Comparison of ENCODE assay signal across 8 cellular contexts in genomic region chr14:22557846-22558220, GRCh38. TPM values are rescaled to one million over a fixed set of nuclear protein-coding genes. Genes with fewer than 3 reads are reported as not detected.
DNase-seq lines count a peak whose midpoint lies in the region; ATAC-seq and TF ChIP-seq lines count a peak whose summit lies in the region.

No MANE protein-coding gene starts in this region.

- H3K4me3 ChIP-seq in tibial artery (no peak overlapping the region), prostate gland (no peak overlapping the region)

- intact Hi-C loops in tibial artery (cut with DNase I; ENCODE audit: low total_unique reads) = loop anchor here (2.0 to 10.0 kb wide), 3 partner anchors 94 to 297 kb away; no protein-coding TSS in a partner anchor
- intact Hi-C loops in prostate gland (cut with DNase I) = loop anchor here (5.0 kb wide), 2 partner anchors 166 to 294 kb away; no protein-coding TSS in a partner anchor

- no peak for TF ChIP-seq CTCF in tibial artery (IDR thresholded peaks at IDR 0.05)
- no peak for TF ChIP-seq CTCF in GM10248 (IDR thresholded peaks at IDR 0.05; ENCODE audit: control extremely low read depth, extremely low read depth, low read depth, missing control alignments)
- TF ChIP-seq CTCF in prostate gland (IDR thresholded peaks at IDR 0.05) = no peak

- TF ChIP-seq POLR2A in prostate gland (IDR thresholded peaks at IDR 0.05) = no peak

- H3K4me1 ChIP-seq in tibial artery (peaks cover 0 to 28% (median 13%) of the 10 kb centered on the region in 4 donors), prostate gland (replicated peaks) (no peaks in the 10 kb centered on the region)

- no peak for ATAC-seq in activated T-helper 17 cell treated with anti-CD3 and anti-CD28 coated beads, Interleukin-2, amount 50 U/mL, for 72 hours (replicated peaks)
- no peak for ATAC-seq in memory B cell (ENCODE audit: low read depth)

- CTCF ChIA-PET in activated naive CD4-positive, alpha-beta T cell treated with anti-CD3 and anti-CD28 coated beads, Interleukin-2, amount 10 ng/mL, durations not matched to agents 7 days and 5 days (lab: Charles Lee) = interaction anchor here (0.7 to 1.3 kb wide), 9 partner anchors 10 to 645 kb away, joined by 3 to 54 read pairs (median 6); no protein-coding TSS in a partner anchor
- CTCF ChIA-PET in GM10248 (lab: Yijun Ruan, JAX) = interaction anchor here (0.7 to 5.6 kb wide), 6 partner anchors 12 to 425 kb away, joined by 3 to 136 read pairs (median 3); no protein-coding TSS in a partner anchor

- H3K36me3 Mint-ChIP-seq in activated naive CD4-positive, alpha-beta T cell treated with anti-CD3 and anti-CD28 coated beads, Interleukin-2, amount 10 ng/mL, durations not matched to agents 7 days and 5 days = peaks cover 36% of the 10 kb centered on the region
- H3K36me3 Mint-ChIP-seq in activated T-helper 17 cell treated with anti-CD3 and anti-CD28 coated beads, Interleukin-2, amount 50 U/mL, for 72 hours (ENCODE audit: low read depth) = peaks cover 66% of the 10 kb centered on the region
- H3K36me3 Mint-ChIP-seq in memory B cell = no peaks in the 10 kb centered on the region

- no peak for DNase-seq in activated naive CD4-positive, alpha-beta T cell treated with anti-CD3 and anti-CD28 coated beads, Interleukin-2, amount 10 ng/mL, durations not matched to agents 7 days and 5 days
- no peak for DNase-seq in activated naive CD4-positive, alpha-beta T cell treated with Interleukin-2 at 50 U/mL for 16 hours
- DNase-seq in memory B cell (ENCODE audit: low spot score in 2 of 2) (no peak), tibial artery (no peak), NOMO-1 (lab: John Stamatoyannopoulos, UW; ENCODE audit: unreplicated experiment in 2 of 2) (no peak), GM10248 (ENCODE audit: extremely low spot score) (no peak), prostate gland (ENCODE audit: low spot score) (no peak)

- peaks cover 8% of the 10 kb centered on the region for H3K27me3 Mint-ChIP-seq in activated naive CD4-positive, alpha-beta T cell treated with anti-CD3 and anti-CD28 coated beads, Interleukin-2, amount 10 ng/mL, durations not matched to agents 7 days and 5 days
- no peaks in the 10 kb centered on the region for H3K27me3 Mint-ChIP-seq in activated T-helper 17 cell treated with anti-CD3 and anti-CD28 coated beads, Interleukin-2, amount 50 U/mL, for 72 hours
- no peaks in the 10 kb centered on the region for H3K27me3 Mint-ChIP-seq in memory B cell

- no peaks in the 10 kb centered on the region for H3K27me3 ChIP-seq in tibial artery
- H3K27me3 ChIP-seq in prostate gland (replicated peaks; ENCODE audit: insufficient read depth) = no peaks in the 10 kb centered on the region

- H3K9me3 ChIP-seq in tibial artery (no peaks in the 10 kb centered on the region), prostate gland (no peaks in the 10 kb centered on the region)

- no peaks in the 10 kb centered on the region for H3K9me3 Mint-ChIP-seq in activated naive CD4-positive, alpha-beta T cell treated with anti-CD3 and anti-CD28 coated beads, Interleukin-2, amount 10 ng/mL, durations not matched to agents 7 days and 5 days
- H3K9me3 Mint-ChIP-seq in activated T-helper 17 cell treated with anti-CD3 and anti-CD28 coated beads, Interleukin-2, amount 50 U/mL, for 72 hours = no peaks in the 10 kb centered on the region
- H3K9me3 Mint-ChIP-seq in memory B cell = no peaks in the 10 kb centered on the region

- H3K36me3 ChIP-seq in tibial artery = no peaks in the 10 kb centered on the region
- H3K36me3 ChIP-seq in prostate gland = no peaks in the 10 kb centered on the region

- H3K27ac Mint-ChIP-seq in activated naive CD4-positive, alpha-beta T cell treated with anti-CD3 and anti-CD28 coated beads, Interleukin-2, amount 10 ng/mL, durations not matched to agents 7 days and 5 days = peak overlapping the region; percentile 97
- peak overlapping the region; percentile 99 for H3K27ac Mint-ChIP-seq in activated T-helper 17 cell treated with anti-CD3 and anti-CD28 coated beads, Interleukin-2, amount 50 U/mL, for 72 hours
- peak overlapping the region; percentile 97 for H3K27ac Mint-ChIP-seq in memory B cell

- WGBS in prostate gland = 95% methylated on average over 1 of the region's 1 CpG

- peak overlapping the region; percentile 2 to 48 for H3K27ac ChIP-seq in tibial artery
- no peak overlapping the region for H3K27ac ChIP-seq in prostate gland

- POLR2A ChIA-PET in GM10248 (lab: Yijun Ruan, JAX) = no interaction called here

- peaks cover 92% of the 10 kb centered on the region for H3K4me1 Mint-ChIP-seq in activated naive CD4-positive, alpha-beta T cell treated with anti-CD3 and anti-CD28 coated beads, Interleukin-2, amount 10 ng/mL, durations not matched to agents 7 days and 5 days
- peaks cover 41% of the 10 kb centered on the region for H3K4me1 Mint-ChIP-seq in activated T-helper 17 cell treated with anti-CD3 and anti-CD28 coated beads, Interleukin-2, amount 50 U/mL, for 72 hours
- peaks cover 46% of the 10 kb centered on the region for H3K4me1 Mint-ChIP-seq in memory B cell

- peak overlapping the region; percentile 80 for H3K4me3 Mint-ChIP-seq in activated naive CD4-positive, alpha-beta T cell treated with anti-CD3 and anti-CD28 coated beads, Interleukin-2, amount 10 ng/mL, durations not matched to agents 7 days and 5 days
- H3K4me3 Mint-ChIP-seq in activated T-helper 17 cell treated with anti-CD3 and anti-CD28 coated beads, Interleukin-2, amount 50 U/mL, for 72 hours = peak overlapping the region; percentile 88
- H3K4me3 Mint-ChIP-seq in memory B cell = no peak overlapping the region

RNA-seq across cellular contexts. Expression of gene DAD1, which starts 31.2 kb away (rescaled TPM):
- 100 to 1,000 TPM; 218 to 229 TPM for total RNA-seq in activated T-helper 17 cell treated with anti-CD3 and anti-CD28 coated beads, Interleukin-2, amount 50 U/mL, for 72 hours
- 100 to 1,000 TPM; 231 to 289 TPM for total RNA-seq in prostate gland

RNA-seq across cellular contexts. Expression of gene ABHD4, which starts 40.3 kb away (rescaled TPM):
- 10 to 100 TPM; 11.2 to 31.0 TPM for total RNA-seq in activated T-helper 17 cell treated with anti-CD3 and anti-CD28 coated beads, Interleukin-2, amount 50 U/mL, for 72 hours
- total RNA-seq in prostate gland = 100 to 1,000 TPM in 1 of 2 donors, 10 to 100 TPM in 1; 25.9 to 116 TPM

Comparison
In these comparisons a context has a peak if more than half of its experiments do, and no peak if none do; other contexts are left out.
1. H3K27ac ChIP-seq: peak in tibial artery (2 of 2); none in prostate gland (0 of 2).
2. Peak in every context shown above with its lines, with median percentiles within 50 percentile points of each other: H3K27ac Mint-ChIP-seq.